In genomic region chr11:63769044-63769718, GRCh38 we compare ENCODE assay signal across 9 cellular contexts. TPM values are rescaled to one million over a fixed set of nuclear protein-coding genes. Genes with fewer than 3 reads are reported as not detected.
DNase-seq lines count a peak whose midpoint lies in the region; ATAC-seq and TF ChIP-seq lines count a peak whose summit lies in the region.
"Had no signal": no experiment of that assay in that cellular context is flagged by ENCODE, and none has a peak within 500 bp of the region (broad histone marks: within the 10 kb centered on the region; RNA-seq: fewer than 3 reads in every experiment).

No MANE protein-coding gene starts in this region.

- H3K27me3 ChIP-seq in liver (ENCODE audit: control insufficient read depth in 4 of 4, insufficient read depth in 4 of 4, low read length in 3 of 4) = no peaks in the 10 kb centered on the region

- in situ Hi-C loops in SK-MEL-5 (cut with HindIII; ENCODE audit: low pct_unique_long_range_greater_than_20kb, low sequenced_read_pairs) = no loop called here

- peak overlapping the region; percentile 35 to 97 (median 43) for H3K4me3 ChIP-seq in liver (ENCODE audit: low read depth in 1 of 3, low read length in 3 of 3)

- H3K9me3 ChIP-seq in liver (ENCODE audit: control insufficient read depth in 4 of 4, low read length in 3 of 4) = no peaks in the 10 kb centered on the region

- no peak for TF ChIP-seq CTCF in liver (IDR thresholded peaks at IDR 0.05; ENCODE audit: low read depth, low read length, missing input control)

- ATAC-seq in HG02610 (IDR thresholded peaks at IDR 0.05; ENCODE audit: unreplicated experiment) = peak; percentile 44

- WGBS in liver = 2% methylated on average over 82 of the region's 82 CpGs

- DNase-seq in DMS 273 (lab: John Stamatoyannopoulos, UW; ENCODE audit: unreplicated experiment) (peak; percentile 64), DMS 273 treated with DMSO at 0.1 percent for 48 hours (lab: John Stamatoyannopoulos, UW) (no peak), SK-MEL-5 (ENCODE audit: low read depth, low spot score) (peak; percentile 14), KG1 (lab: John Stamatoyannopoulos, UW) (no peak)
- peak; percentile 15 for DNase-seq in central memory CD4-positive, alpha-beta T cell
- peak; percentile 20 for DNase-seq in stimulated activated naive CD4-positive, alpha-beta T cell treated with Interleukin-2 at 50 U/mL for 16 hours (lab: John Stamatoyannopoulos, UW)

- H3K27ac ChIP-seq in liver (ENCODE audit: low read depth in 1 of 2, low read length in 2 of 2) = peak overlapping the region in 1 of 2 donors; percentile 20
- H3K27ac ChIP-seq: 22Rv1 had no signal

- H3K4me1 ChIP-seq in liver (ENCODE audit: control insufficient read depth in 4 of 4, insufficient read depth in 4 of 4, low read length in 3 of 4) = peaks cover 15 to 46% (median 33%) of the 10 kb centered on the region in 4 donors

- no peak for TF ChIP-seq RAD21 in liver (IDR thresholded peaks at IDR 0.05)

- no peaks in the 10 kb centered on the region for H3K36me3 ChIP-seq in liver (ENCODE audit: control insufficient read depth in 4 of 4, insufficient read depth in 3 of 4, low read depth in 1 of 4, low read length in 3 of 4)

- H3K9ac ChIP-seq in liver (ENCODE audit: low read depth in 1 of 2, low read length in 2 of 2) = no peak overlapping the region

TF ChIP-seq in liver, 16 proteins besides CTCF, POLR2A, EP300 and RAD21:
- TF ChIP-seq YY1 (IDR thresholded peaks at IDR 0.05) (no peak), TAF1 (conservative IDR thresholded peaks at IDR 0.05) (no peak), HNF4A (conservative IDR thresholded peaks at IDR 0.05) (no peak), ZBTB33 (IDR thresholded peaks at IDR 0.05) (no peak), FOXA1 (IDR thresholded peaks at IDR 0.05) (no peak), REST (IDR thresholded peaks at IDR 0.05) (no peak), GABPA (IDR thresholded peaks at IDR 0.05 in 1 of 2, conservative IDR thresholded peaks at IDR 0.05 in 1 of 2) (no peak), HNF4G (IDR thresholded peaks at IDR 0.05) (no peak), NR2F2 (IDR thresholded peaks at IDR 0.05) (no peak), MAX (IDR thresholded peaks at IDR 0.05) (no peak), FOXA2 (IDR thresholded peaks at IDR 0.05) (no peak), EGR1 (IDR thresholded peaks at IDR 0.05; ENCODE audit: low read depth in 2 of 2) (no peak), ATF3 (IDR thresholded peaks at IDR 0.05) (no peak), RXRA (IDR thresholded peaks at IDR 0.05) (no peak), SP1 (IDR thresholded peaks at IDR 0.05) (no peak), JUND (IDR thresholded peaks at IDR 0.05) (no peak)

RNA-seq across cellular contexts. Expression of gene ZFTA, which starts 0.6 kb away (rescaled TPM):
- 5.4 and 7.3 TPM in 2 replicates for total RNA-seq in SK-MEL-5 (2014; rRNA removed; shearing (Covaris generic))
- polyA plus RNA-seq in SK-MEL-5 (2015; cell fraction: cytosol; rRNA removed) = 6.5 and 8.5 TPM in 2 replicates
- polyA plus RNA-seq in SK-MEL-5 (2015; cell fraction: nucleus; rRNA removed) = 14.9 and 17.8 TPM in 2 replicates
- total RNA-seq in liver = 10 to 100 TPM in 1 of 2 donors, 1 to 10 TPM in 1; 8.4 to 12.1 TPM
- polyA plus RNA-seq in liver = 1 to 10 TPM; 1.7 to 5.2 TPM

RNA-seq across cellular contexts. Expression of gene SPINDOC, which starts 44.1 kb away (rescaled TPM):
- total RNA-seq in SK-MEL-5 (2014; rRNA removed; shearing (Covaris generic)) = 15.0 and 17.7 TPM in 2 replicates
- polyA plus RNA-seq in SK-MEL-5 (2015; cell fraction: cytosol; rRNA removed) = 30.3 and 36.1 TPM in 2 replicates
- 17.3 and 21.1 TPM in 2 replicates for polyA plus RNA-seq in SK-MEL-5 (2015; cell fraction: nucleus; rRNA removed)
- 1 to 10 TPM; 3.2 to 3.8 TPM for total RNA-seq in liver
- 1 to 10 TPM in 1 of 2 donors, under 1 TPM in 1; 0.42 to 2.6 TPM for polyA plus RNA-seq in liver

Comparison
In these comparisons a context has a peak if more than half of its experiments do, and no peak if none do; other contexts are left out.
1. DNase-seq: peak in DMS 273 (single experiment), SK-MEL-5 (single experiment), central memory CD4-positive, alpha-beta T cell (single experiment) and stimulated activated naive CD4-positive, alpha-beta T cell treated with Interleukin-2 at 50 U/mL for 16 hours (single experiment); none in DMS 273 treated with DMSO at 0.1 percent for 48 hours (single experiment) and KG1 (single experiment).